ENCODE assay signal across 24 cellular contexts in the genomic region with DNA sequence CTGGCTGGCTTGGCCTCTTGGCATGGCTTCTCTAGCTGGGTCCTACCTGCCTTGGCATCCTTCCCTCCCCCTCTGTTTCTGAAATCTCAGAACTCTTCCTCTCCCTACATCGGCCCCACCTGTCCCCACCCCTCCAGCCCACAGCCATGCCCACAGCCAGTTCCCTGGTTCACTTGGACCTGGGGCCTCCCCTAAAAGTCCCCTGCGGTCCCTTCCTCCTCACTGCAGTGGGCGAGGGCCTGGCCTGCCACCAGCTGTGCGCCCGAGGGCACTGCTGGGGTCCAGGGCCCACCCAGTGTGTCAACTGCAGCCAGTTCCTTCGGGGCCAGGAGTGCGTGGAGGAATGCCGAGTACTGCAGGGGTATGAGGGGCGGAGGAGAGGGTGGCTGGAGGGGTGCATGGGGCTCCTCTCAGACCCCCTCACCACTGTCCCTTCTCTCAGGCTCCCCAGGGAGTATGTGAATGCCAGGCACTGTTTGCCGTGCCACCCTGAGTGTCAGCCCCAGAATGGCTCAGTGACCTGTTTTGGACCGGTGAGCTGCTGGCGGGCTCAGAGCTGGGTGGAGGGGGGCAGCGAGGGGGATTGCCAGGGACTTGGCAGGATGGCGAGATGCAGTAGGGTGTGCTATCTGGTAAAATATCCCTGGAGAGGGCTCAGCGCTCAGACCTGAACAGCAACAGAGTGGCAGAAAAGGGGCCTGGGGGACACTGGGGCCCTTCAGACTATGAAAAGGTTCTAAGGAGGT. TPM values are rescaled to one million over a fixed set of nuclear protein-coding genes. Genes with fewer than 3 reads are reported as not detected.
DNase-seq lines count a peak whose midpoint lies in the region; ATAC-seq, FAIRE-seq and TF ChIP-seq lines count a peak whose summit lies in the region.
"Had no signal": no experiment of that assay in that cellular context is flagged by ENCODE, and none has a peak within 500 bp of the region (broad histone marks: within the 10 kb centered on the region; RNA-seq: fewer than 3 reads in every experiment).

No MANE protein-coding gene starts in this region.

- no peaks in the 10 kb centered on the region for H3K79me1 ChIP-seq in trophoblast cell (ENCODE audit: low read length)

- DNase-seq in colonic mucosa (peak; percentile 19), right cardiac atrium (peak in 1 of 3 donors; percentile 67), trophoblast cell (no peak), frontal cortex (ENCODE audit: low spot score in 2 of 2) (no peak)
- no peak for DNase-seq in stimulated activated CD8-positive, alpha-beta memory T cell treated with anti-CD3 and anti-CD28 coated beads, Interleukin-4, amount 100 ng/mL, for 48 hours
- no peak for DNase-seq in CD8-positive, alpha-beta memory T cell
- DNase-seq: activated CD4-positive, alpha-beta T cell treated with anti-CD3 and anti-CD28 coated beads, Interleukin-2, amount 50 U/mL, for 48 hours; activated T-cell treated with anti-CD3 and anti-CD28 coated beads for 4 hours; amniotic stem cell; central memory CD4-positive, alpha-beta T cell; GM23248; Kasumi-1; naive thymus-derived CD8-positive, alpha-beta T cell; NCI-H1105 treated with DMSO at 0.1 percent for 48 hours; NCI-H69; SHP77 treated with DMSO at 0.1 percent for 48 hours; stimulated activated CD4-positive, alpha-beta T cell treated with anti-CD3 and anti-CD28 coated beads, Interleukin-12 subunit alpha, Interleukin-12 subunit beta, amount 100 ng/mL, for 4 hours; WERI-Rb-1 had no signal

- no peaks in the 10 kb centered on the region for H3K4me1 Mint-ChIP-seq in CD8-positive, alpha-beta memory T cell
- H3K4me1 Mint-ChIP-seq: B cell had no signal

- no peak overlapping the region for H2BK5ac ChIP-seq in trophoblast cell (ENCODE audit: low read depth, low read length, poor library complexity)

- no peak overlapping the region for H4K8ac ChIP-seq in trophoblast cell (ENCODE audit: low read depth, low read length)

- H3K4me3 Mint-ChIP-seq in CD8-positive, alpha-beta memory T cell = no peak overlapping the region
- H3K4me3 Mint-ChIP-seq: B cell; naive thymus-derived CD8-positive, alpha-beta T cell; T-helper 1 cell treated with Interleukin-12 subunit alpha and Interleukin-12 subunit beta and Interleukin-4 antibody, amounts not matched to agents 30 μg/mL and 1 μg/mL, for 36 hours had no signal

- H3K9me3 Mint-ChIP-seq in CD8-positive, alpha-beta memory T cell = no peaks in the 10 kb centered on the region
- H3K9me3 Mint-ChIP-seq: naive thymus-derived CD8-positive, alpha-beta T cell; T-helper 1 cell treated with Interleukin-12 subunit alpha and Interleukin-12 subunit beta and Interleukin-4 antibody, amounts not matched to agents 30 μg/mL and 1 μg/mL, for 36 hours had no signal

- CTCF ChIA-PET in CD8-positive, alpha-beta memory T cell (lab: Charles Lee) = interaction anchor here (1.2 kb wide), 1 partner anchor 14 kb away, joined by 3 read pairs; a partner anchor contains a TSS

- ATAC-seq in right cardiac atrium = peak; percentile 31 to 57
- ATAC-seq in HG02798 (IDR thresholded peaks at IDR 0.05; ENCODE audit: poor library complexity, unreplicated experiment) = no peak
- ATAC-seq: naive thymus-derived CD8-positive, alpha-beta T cell had no signal

- no peak overlapping the region for H2BK120ac ChIP-seq in trophoblast cell (ENCODE audit: insufficient read depth, low read length, poor library complexity)

- no peak overlapping the region for H2AFZ ChIP-seq in trophoblast cell (ENCODE audit: insufficient read depth, low read length, poor library complexity)
- H2AFZ ChIP-seq: GM23248 had no signal

- H2AK5ac ChIP-seq in trophoblast cell (ENCODE audit: low read length) = no peak overlapping the region

- H3K4me3 ChIP-seq in colonic mucosa = no peak overlapping the region
- no peak overlapping the region for H3K4me3 ChIP-seq in right cardiac atrium (ENCODE audit: low read length)
- H3K4me3 ChIP-seq in trophoblast cell (ENCODE audit: low read depth, low read length) = no peak overlapping the region
- H3K4me3 ChIP-seq in CD8-positive, alpha-beta memory T cell (ENCODE audit: low read length) = no peak overlapping the region
- H3K4me3 ChIP-seq: GM23248 had no signal

- H3K36me3 ChIP-seq in colonic mucosa (no peaks in the 10 kb centered on the region), trophoblast cell (ENCODE audit: control insufficient read depth in 1 of 2, insufficient read depth in 2 of 2, low read length in 2 of 2) (peaks cover 49 to 53% of the 10 kb centered on the region in 2 experiments)
- no peaks in the 10 kb centered on the region for H3K36me3 ChIP-seq in CD8-positive, alpha-beta memory T cell (ENCODE audit: insufficient read depth, low read length)
- H3K36me3 ChIP-seq: WERI-Rb-1 had no signal

- TF ChIP-seq CTCF in colonic mucosa (IDR thresholded peaks at IDR 0.05) = no peak

- H2BK12ac ChIP-seq in trophoblast cell (ENCODE audit: low read length) = no peak overlapping the region

- H3K27me3 Mint-ChIP-seq in CD8-positive, alpha-beta memory T cell = peaks cover 0 to 2% of the 10 kb centered on the region in 2 donors
- H3K27me3 Mint-ChIP-seq: B cell; naive thymus-derived CD8-positive, alpha-beta T cell; progenitor cell of endocrine pancreas had no signal

- POLR2A ChIA-PET in CD8-positive, alpha-beta memory T cell (lab: Charles Lee) = no interaction called here

- H3K9ac ChIP-seq in colonic mucosa (ENCODE audit: low read depth in 2 of 2, low read length in 2 of 2) (peak overlapping the region; percentile 68 to 92), trophoblast cell (ENCODE audit: low read length) (no peak overlapping the region)
- H3K9ac ChIP-seq: GM23248 had no signal

- no peak overlapping the region for H3K27ac Mint-ChIP-seq in CD8-positive, alpha-beta memory T cell
- H3K27ac Mint-ChIP-seq: B cell; naive thymus-derived CD8-positive, alpha-beta T cell; progenitor cell of endocrine pancreas; T-helper 1 cell treated with Interleukin-12 subunit alpha and Interleukin-12 subunit beta and Interleukin-4 antibody, amounts not matched to agents 30 μg/mL and 1 μg/mL, for 36 hours had no signal

- intact Hi-C loops in colonic mucosa (cut with DNase I) (no loop called here), right cardiac atrium (cut with DNase I) (no loop called here)

- H3K4me1 ChIP-seq in colonic mucosa = peaks cover 8% of the 10 kb centered on the region
- no peaks in the 10 kb centered on the region for H3K4me1 ChIP-seq in right cardiac atrium (ENCODE audit: control insufficient read depth, insufficient read depth, low read length)
- no peaks in the 10 kb centered on the region for H3K4me1 ChIP-seq in trophoblast cell (ENCODE audit: control insufficient read depth in 1 of 2, insufficient read depth in 2 of 2, low read length in 2 of 2)
- H3K4me1 ChIP-seq in CD8-positive, alpha-beta memory T cell (ENCODE audit: insufficient read depth, low read length) = no peaks in the 10 kb centered on the region

- H3K27ac ChIP-seq in colonic mucosa (peak overlapping the region; percentile 86), right cardiac atrium (ENCODE audit: low read length) (peak overlapping the region; percentile 31), trophoblast cell (ENCODE audit: low read depth, low read length) (no peak overlapping the region)
- H3K27ac ChIP-seq in CD8-positive, alpha-beta memory T cell (ENCODE audit: low read depth, low read length) = no peak overlapping the region
- H3K27ac ChIP-seq: GM23248, WERI-Rb-1 had no signal

- no peak overlapping the region for H3K14ac ChIP-seq in trophoblast cell (ENCODE audit: low read length)

- H4K12ac ChIP-seq in trophoblast cell (ENCODE audit: low read depth, low read length) = no peak overlapping the region

- peaks cover 0 to 3% (median 0%) of the 10 kb centered on the region in 3 donors for H3K36me3 Mint-ChIP-seq in CD8-positive, alpha-beta memory T cell
- H3K36me3 Mint-ChIP-seq: naive thymus-derived CD8-positive, alpha-beta T cell had no signal

- FAIRE-seq in frontal cortex (lab: Jason Lieb, UNC) = no peak
- FAIRE-seq: G401.6 had no signal

- no peaks in the 10 kb centered on the region for H3K27me3 ChIP-seq in colonic mucosa
- no peaks in the 10 kb centered on the region for H3K27me3 ChIP-seq in right cardiac atrium (ENCODE audit: control insufficient read depth, insufficient read depth)
- no peaks in the 10 kb centered on the region for H3K27me3 ChIP-seq in trophoblast cell (ENCODE audit: insufficient read depth, low read length)
- no peaks in the 10 kb centered on the region for H3K27me3 ChIP-seq in CD8-positive, alpha-beta memory T cell (ENCODE audit: insufficient read depth, low read length, poor library complexity, severe bottlenecking)

- H3K4me2 ChIP-seq in trophoblast cell (ENCODE audit: low read length) = no peak overlapping the region

- H3K79me2 ChIP-seq in trophoblast cell (ENCODE audit: control insufficient read depth, insufficient read depth, low read length, poor library complexity) = no peaks in the 10 kb centered on the region

- H3K23ac ChIP-seq in trophoblast cell (ENCODE audit: low read length) = peak overlapping the region; percentile 73

- H3K18ac ChIP-seq in trophoblast cell (ENCODE audit: low read length) = no peak overlapping the region

- no peak overlapping the region for H3K4ac ChIP-seq in trophoblast cell (ENCODE audit: low read depth, low read length)

- WGBS in right cardiac atrium = 76% methylated on average over 15 of the region's 15 CpGs
- no CpG with 5 or more reads among the region's 15 CpGs for WGBS in trophoblast cell (ENCODE audit: extremely low coverage, insufficient coverage, insufficient read length)

- H3K9me3 ChIP-seq in colonic mucosa = no peaks in the 10 kb centered on the region
- H3K9me3 ChIP-seq in right cardiac atrium (ENCODE audit: control insufficient read depth, low read length) = no peaks in the 10 kb centered on the region
- H3K9me3 ChIP-seq in trophoblast cell (ENCODE audit: insufficient read depth, low read depth, low read length) = peaks cover 2% of the 10 kb centered on the region
- H3K9me3 ChIP-seq in CD8-positive, alpha-beta memory T cell (ENCODE audit: low read length) = no peaks in the 10 kb centered on the region

- no peak overlapping the region for H4K91ac ChIP-seq in trophoblast cell (ENCODE audit: low read depth, low read length)

RNA-seq across cellular contexts. Expression of a gene that starts 14.1 kb away (rescaled TPM):
- total RNA-seq in colonic mucosa (100 to 1,000 TPM in 1 of 2 donors, 10 to 100 TPM in 1; 74.1 to 103 TPM), right cardiac atrium (10 to 100 TPM; 53.6 to 67.8 (median 61.8) TPM), frontal cortex (12.6 TPM)
- 152 TPM for polyA plus RNA-seq in right cardiac atrium
- 44.1 and 45.7 TPM in 2 replicates for polyA plus RNA-seq in trophoblast cell (2013)
- total RNA-seq in CD8-positive, alpha-beta memory T cell = 10 to 100 TPM; 42.3 to 46.2 TPM
- 114 TPM for polyA plus RNA-seq in CD8-positive, alpha-beta memory T cell

RNA-seq across cellular contexts. Expression of a gene that starts 16.4 kb away (rescaled TPM):
- 100 to 1,000 TPM; 153 to 174 TPM for total RNA-seq in colonic mucosa
- 100 to 1,000 TPM in 3 of 4 donors, 10 to 100 TPM in 1; 99.2 to 178 (median 114) TPM for total RNA-seq in right cardiac atrium
- polyA plus RNA-seq in right cardiac atrium = 56.4 TPM
- 30.7 and 30.9 TPM in 2 replicates for polyA plus RNA-seq in trophoblast cell (2013)
- 1 to 10 TPM; 3.6 to 3.9 TPM for total RNA-seq in CD8-positive, alpha-beta memory T cell
- 2.4 TPM for polyA plus RNA-seq in CD8-positive, alpha-beta memory T cell
- total RNA-seq in frontal cortex = 6.9 TPM

RNA-seq across cellular contexts. Expression of a gene that starts 21.5 kb away (rescaled TPM):
- total RNA-seq in colonic mucosa (10 to 100 TPM; 22.4 to 40.9 TPM), right cardiac atrium (1 to 10 TPM in 3 of 4 donors, under 1 TPM in 1; 0.39 to 2.7 (median 1.6) TPM), frontal cortex (not detected)
- polyA plus RNA-seq in right cardiac atrium = 0.70 TPM
- polyA plus RNA-seq in trophoblast cell (2013) = 28.4 and 29.4 TPM in 2 replicates
- not detected for total RNA-seq in CD8-positive, alpha-beta memory T cell
- not detected for polyA plus RNA-seq in CD8-positive, alpha-beta memory T cell
- total RNA-seq: GM23248; naive thymus-derived CD8-positive, alpha-beta T cell had no signal
- polyA plus RNA-seq: GM23248; naive thymus-derived CD8-positive, alpha-beta T cell had no signal

RNA-seq across cellular contexts. Expression of a gene that starts 28.4 kb away (rescaled TPM):
- total RNA-seq in colonic mucosa = 10 to 100 TPM; 37.3 to 42.0 TPM
- total RNA-seq in right cardiac atrium = 10 to 100 TPM; 12.9 to 24.0 (median 15.2) TPM
- 13.6 TPM for polyA plus RNA-seq in right cardiac atrium
- polyA plus RNA-seq in trophoblast cell (2013) = 3.7 and 4.3 TPM in 2 replicates
- 10 to 100 TPM; 11.8 to 12.1 TPM for total RNA-seq in CD8-positive, alpha-beta memory T cell
- 22.4 TPM for polyA plus RNA-seq in CD8-positive, alpha-beta memory T cell
- 8.2 TPM for total RNA-seq in frontal cortex

RNA-seq across cellular contexts. Expression of a gene that starts 48.0 kb away (rescaled TPM):
- total RNA-seq in colonic mucosa (under 1 TPM in 1 of 2 donors, not detected in 1; 0.47 TPM), right cardiac atrium (10 to 100 TPM; 18.1 to 39.6 (median 21.3) TPM), frontal cortex (3.7 TPM)
- polyA plus RNA-seq in right cardiac atrium = 32.7 TPM
- 0.05 and 0.07 TPM in 2 replicates for polyA plus RNA-seq in trophoblast cell (2013)
- total RNA-seq in CD8-positive, alpha-beta memory T cell = not detected
- polyA plus RNA-seq in CD8-positive, alpha-beta memory T cell = 0.39 TPM
- total RNA-seq: GM23248, mammary epithelial cell had no signal
- polyA plus RNA-seq: GM23248, mammary epithelial cell had no signal

Comparison
In these comparisons a context has a peak if more than half of its experiments do, and no peak if none do; other contexts are left out.
1. H3K27ac ChIP-seq: peak in colonic mucosa (single experiment) and right cardiac atrium (single experiment); none in trophoblast cell (single experiment) and CD8-positive, alpha-beta memory T cell (single experiment).
2. RNA of a gene that starts 16.4 kb away (total RNA-seq): 153 to 174 TPM in colonic mucosa and 99.2 to 178 TPM in right cardiac atrium; 6.9 TPM in frontal cortex (single experiment) and 3.6 to 3.9 TPM in CD8-positive, alpha-beta memory T cell; every median in the first group is over 10 times any median in the second.
3. RNA of a gene that starts 21.5 kb away (total RNA-seq): 22.4 to 40.9 TPM in colonic mucosa; 0.39 to 2.7 TPM in right cardiac atrium, not detected in CD8-positive, alpha-beta memory T cell and not detected in frontal cortex (single experiment); every median in the first group is over 4 times any median in the second.